31 cellular contexts compared by ENCODE assay signal in genomic region chr13:30359999-30360398, GRCh38.
"Had no signal": no experiment of that assay in that cellular context is flagged by ENCODE, and none has a peak within 500 bp of the region (broad histone marks: within the 10 kb centered on the region; RNA-seq: fewer than 3 reads in every experiment).

No MANE protein-coding gene starts in this region.

- H3K27me3 ChIP-seq: brain microvascular endothelial cell, cardiac muscle cell, Peyer's patch, SJSA1 had no signal

- H3K36me3 Mint-ChIP-seq: activated naive CD4-positive, alpha-beta T cell treated with anti-CD3 and anti-CD28 coated beads, Interleukin-2, amount 50 U/mL, for 72 hours; WTC11 had no signal

- H3K9ac ChIP-seq: SK-N-SH had no signal

- H3K27me3 Mint-ChIP-seq: activated CD4-positive, alpha-beta T cell treated with anti-CD3 and anti-CD28 coated beads for 36 hours; activated CD4-positive, alpha-beta T cell treated with anti-CD3 and anti-CD28 coated beads, Interleukin-2, amount 10 ng/mL, durations not matched to agents 7 days and 5 days; central memory CD8-positive, alpha-beta T cell had no signal

- H3K4me3 Mint-ChIP-seq: activated CD4-positive, alpha-beta T cell treated with anti-CD3 and anti-CD28 coated beads for 36 hours; activated CD4-positive, alpha-beta T cell treated with anti-CD3 and anti-CD28 coated beads, Interleukin-2, amount 10 ng/mL, durations not matched to agents 7 days and 5 days; activated CD8-positive, alpha-beta T cell treated with anti-CD3 and anti-CD28 coated beads, Interleukin-2, amount 10 ng/mL, durations not matched to agents 7 days and 5 days; activated naive CD4-positive, alpha-beta T cell treated with anti-CD3 and anti-CD28 coated beads for 36 hours; activated T-cell treated with anti-CD3 and anti-CD28 coated beads, Interleukin-2, amount 50 U/mL, for 4 hours; activated T-helper 1 cell treated with anti-CD3 and anti-CD28 coated beads, Interleukin-12 subunit alpha, Interleukin-12 subunit beta, Interleukin-2, Interleukin-4 antibody, amounts not matched to agents 30 ng/mL and 10 ng/mL and 1 ng/mL, durations not matched to agents 14 hours and 24 hours and 36 hours; central memory CD8-positive, alpha-beta T cell; T-helper 1 cell treated with Interleukin-12 subunit alpha and Interleukin-12 subunit beta and Interleukin-4 antibody, amounts not matched to agents 30 μg/mL and 1 μg/mL, for 36 hours; T-helper 2 cell treated with Interferon-gamma antibody and Interleukin-4, amounts not matched to agents 5 μg/mL and 100 μg/mL, for 36 hours; WTC11 had no signal

- H3K9me3 ChIP-seq: Peyer's patch, SJSA1, SK-N-SH had no signal

- H3K9me3 Mint-ChIP-seq: activated CD4-positive, alpha-beta T cell treated with anti-CD3 and anti-CD28 coated beads, Interleukin-2, amount 10 ng/mL, durations not matched to agents 7 days and 5 days; activated naive CD4-positive, alpha-beta T cell treated with anti-CD3 and anti-CD28 coated beads for 36 hours; activated naive CD4-positive, alpha-beta T cell treated with anti-CD3 and anti-CD28 coated beads, Interleukin-2, amount 50 U/mL, for 72 hours; activated T-cell treated with anti-CD3 and anti-CD28 coated beads, Interleukin-2, amount 50 U/mL, for 4 hours; activated T-helper 1 cell treated with anti-CD3 and anti-CD28 coated beads, Interleukin-12 subunit alpha, Interleukin-12 subunit beta, Interleukin-2, Interleukin-4 antibody, amounts not matched to agents 30 ng/mL and 10 ng/mL and 1 ng/mL, durations not matched to agents 14 hours and 24 hours and 36 hours; central memory CD8-positive, alpha-beta T cell; T-helper 1 cell treated with Interleukin-12 subunit alpha and Interleukin-12 subunit beta and Interleukin-4 antibody, amounts not matched to agents 30 μg/mL and 1 μg/mL, for 36 hours; T-helper 2 cell treated with Interferon-gamma antibody and Interleukin-4, amounts not matched to agents 5 μg/mL and 100 μg/mL, for 36 hours; WTC11 had no signal

- DNase-seq: activated CD4-positive, alpha-beta T cell treated with anti-CD3 and anti-CD28 coated beads for 36 hours; activated CD4-positive, alpha-beta T cell treated with anti-CD3 and anti-CD28 coated beads, Interleukin-2, amount 10 ng/mL, durations not matched to agents 7 days and 5 days; activated CD4-positive, alpha-beta T cell treated with anti-CD3 and anti-CD28 coated beads, Interleukin-2, amount 50 U/mL, for 48 hours; activated CD8-positive, alpha-beta T cell treated with anti-CD3 and anti-CD28 coated beads, Interleukin-2, amount 10 ng/mL, durations not matched to agents 7 days and 5 days; activated gamma-delta T cell treated with Interleukin-2 at 50 U/mL for 16 hours; activated naive CD4-positive, alpha-beta T cell treated with anti-CD3 and anti-CD28 coated beads for 36 hours; activated T-cell treated with anti-CD3 and anti-CD28 coated beads, Interleukin-2, amount 50 U/mL, for 4 hours; amniotic stem cell; aorta; brain microvascular endothelial cell; NCI-H1436 treated with DMSO at 0.1 percent for 48 hours; NCI-H1694 treated with DMSO at 0.1 percent for 48 hours; NCI-H2029; NCI-H345; NCI-H524 treated with DMSO at 0.1 percent for 48 hours; PC-3; Peyer's patch; RPMI8226; SHP77 treated with DMSO at 0.1 percent for 48 hours; SK-N-SH had no signal

- H3K4me3 ChIP-seq: cardiac muscle cell, K562, Peyer's patch, SJSA1 had no signal

- FAIRE-seq: K562, TTC549 had no signal

- H3K27ac ChIP-seq: brain microvascular endothelial cell, cardiac muscle cell, Peyer's patch, SJSA1 had no signal

- H3K27ac Mint-ChIP-seq: activated CD4-positive, alpha-beta T cell treated with anti-CD3 and anti-CD28 coated beads for 36 hours; activated CD4-positive, alpha-beta T cell treated with anti-CD3 and anti-CD28 coated beads, Interleukin-2, amount 10 ng/mL, durations not matched to agents 7 days and 5 days; activated CD8-positive, alpha-beta T cell treated with anti-CD3 and anti-CD28 coated beads, Interleukin-2, amount 10 ng/mL, durations not matched to agents 7 days and 5 days; activated naive CD4-positive, alpha-beta T cell treated with anti-CD3 and anti-CD28 coated beads for 36 hours; activated naive CD4-positive, alpha-beta T cell treated with anti-CD3 and anti-CD28 coated beads, Interleukin-2, amount 50 U/mL, for 72 hours; activated T-helper 1 cell treated with anti-CD3 and anti-CD28 coated beads, Interleukin-12 subunit alpha, Interleukin-12 subunit beta, Interleukin-2, Interleukin-4 antibody, amounts not matched to agents 30 ng/mL and 10 ng/mL and 1 ng/mL, durations not matched to agents 14 hours and 24 hours and 36 hours; T-helper 1 cell treated with Interleukin-12 subunit alpha and Interleukin-12 subunit beta and Interleukin-4 antibody, amounts not matched to agents 30 μg/mL and 1 μg/mL, for 36 hours; T-helper 2 cell treated with Interferon-gamma antibody and Interleukin-4, amounts not matched to agents 5 μg/mL and 100 μg/mL, for 36 hours; WTC11 had no signal

- ATAC-seq: activated CD4-positive, alpha-beta T cell treated with anti-CD3 and anti-CD28 coated beads for 36 hours; activated CD4-positive, CD25-positive, alpha-beta regulatory T cell treated with anti-CD3 and anti-CD28 coated beads, Interleukin-2, amount 50 U/mL, for 24 hours; activated CD8-positive, alpha-beta T cell treated with anti-CD3 and anti-CD28 coated beads, Interleukin-2, amount 10 ng/mL, durations not matched to agents 7 days and 5 days; activated naive CD4-positive, alpha-beta T cell treated with anti-CD3 and anti-CD28 coated beads, Interleukin-2, amount 50 U/mL, for 72 hours; activated T-cell treated with anti-CD3 and anti-CD28 coated beads, Interleukin-2, amount 50 U/mL, for 4 hours; K562; PC-3; WTC11 had no signal

- H3K4me1 ChIP-seq: Peyer's patch had no signal

- H3K36me3 ChIP-seq: brain microvascular endothelial cell, cardiac muscle cell, Peyer's patch, SJSA1 had no signal
